ENCODE assay signal across 1 cellular context in genomic region chr17:78787444-78787843, GRCh38.
TF ChIP-seq lines count a peak whose summit lies in the region.

No MANE protein-coding gene starts in this region.

TF ChIP-seq in K562, 482 proteins besides CTCF, POLR2A, EP300 and RAD21 (continued from another document):
- TF ChIP-seq, protein P1, sequence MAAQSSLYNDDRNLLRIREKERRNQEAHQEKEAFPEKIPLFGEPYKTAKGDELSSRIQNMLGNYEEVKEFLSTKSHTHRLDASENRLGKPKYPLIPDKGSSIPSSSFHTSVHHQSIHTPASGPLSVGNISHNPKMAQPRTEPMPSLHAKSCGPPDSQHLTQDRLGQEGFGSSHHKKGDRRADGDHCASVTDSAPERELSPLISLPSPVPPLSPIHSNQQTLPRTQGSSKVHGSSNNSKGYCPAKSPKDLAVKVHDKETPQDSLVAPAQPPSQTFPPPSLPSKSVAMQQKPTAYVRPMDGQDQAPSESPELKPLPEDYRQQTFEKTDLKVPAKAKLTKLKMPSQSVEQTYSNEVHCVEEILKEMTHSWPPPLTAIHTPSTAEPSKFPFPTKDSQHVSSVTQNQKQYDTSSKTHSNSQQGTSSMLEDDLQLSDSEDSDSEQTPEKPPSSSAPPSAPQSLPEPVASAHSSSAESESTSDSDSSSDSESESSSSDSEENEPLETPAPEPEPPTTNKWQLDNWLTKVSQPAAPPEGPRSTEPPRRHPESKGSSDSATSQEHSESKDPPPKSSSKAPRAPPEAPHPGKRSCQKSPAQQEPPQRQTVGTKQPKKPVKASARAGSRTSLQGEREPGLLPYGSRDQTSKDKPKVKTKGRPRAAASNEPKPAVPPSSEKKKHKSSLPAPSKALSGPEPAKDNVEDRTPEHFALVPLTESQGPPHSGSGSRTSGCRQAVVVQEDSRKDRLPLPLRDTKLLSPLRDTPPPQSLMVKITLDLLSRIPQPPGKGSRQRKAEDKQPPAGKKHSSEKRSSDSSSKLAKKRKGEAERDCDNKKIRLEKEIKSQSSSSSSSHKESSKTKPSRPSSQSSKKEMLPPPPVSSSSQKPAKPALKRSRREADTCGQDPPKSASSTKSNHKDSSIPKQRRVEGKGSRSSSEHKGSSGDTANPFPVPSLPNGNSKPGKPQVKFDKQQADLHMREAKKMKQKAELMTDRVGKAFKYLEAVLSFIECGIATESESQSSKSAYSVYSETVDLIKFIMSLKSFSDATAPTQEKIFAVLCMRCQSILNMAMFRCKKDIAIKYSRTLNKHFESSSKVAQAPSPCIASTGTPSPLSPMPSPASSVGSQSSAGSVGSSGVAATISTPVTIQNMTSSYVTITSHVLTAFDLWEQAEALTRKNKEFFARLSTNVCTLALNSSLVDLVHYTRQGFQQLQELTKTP (IDR thresholded peaks at IDR 0.05; ENCODE audit: low read depth in 1 of 2, partially characterized antibody in 2 of 2) = no peak
- TF ChIP-seq NFE2 (IDR thresholded peaks at IDR 0.05; ENCODE audit: low read depth) (peak; percentile 81), NRF1 (conservative IDR thresholded peaks at IDR 0.05 in 1 of 2, IDR thresholded peaks at IDR 0.05 in 1 of 2) (0 out of 4 replicates have a peak, but pooled peaks of 1 of the 2 experiments have one; percentile 22), SMAD2 (IDR thresholded peaks at IDR 0.05; ENCODE audit: low read depth, low read length) (no peak), RCOR1 (IDR thresholded peaks at IDR 0.05; ENCODE audit: borderline replicate concordance in 1 of 2, low read depth in 2 of 2, low read length in 2 of 2) (peak in 1 of 2 experiments; percentile 55; a peak in 1 of 4 replicates)
